In genomic region chr5:89255845-89256463, GRCh38 we compare ENCODE assay signal across 12 cellular contexts.
DNase-seq lines count a peak whose midpoint lies in the region; ATAC-seq and TF ChIP-seq lines count a peak whose summit lies in the region.
"Had no signal": no experiment of that assay in that cellular context is flagged by ENCODE, and none has a peak within 500 bp of the region (broad histone marks: within the 10 kb centered on the region; RNA-seq: fewer than 3 reads in every experiment).

No MANE protein-coding gene starts in this region.

- H3K4me3 ChIP-seq in choroid plexus epithelial cell (ENCODE audit: low read depth, low read length): no peak overlapping the region

- no peak for ATAC-seq in HG03196 (IDR thresholded peaks at IDR 0.05; ENCODE audit: unreplicated experiment)
- no peak for ATAC-seq in GM21423 (IDR thresholded peaks at IDR 0.05; ENCODE audit: unreplicated experiment)
- ATAC-seq: activated naive CD8-positive, alpha-beta T cell treated with anti-CD3 and anti-CD28 coated beads, Interleukin-2, amount 50 U/mL, for 24 hours had no signal

- no peak for TF ChIP-seq CTCF in choroid plexus epithelial cell (conservative IDR thresholded peaks at IDR 0.05; ENCODE audit: low read depth, low read length)

- DNase-seq in NCI-H1436 (lab: John Stamatoyannopoulos, UW) (peak; percentile 2), NCI-H1436 treated with DMSO at 0.1 percent for 48 hours (lab: John Stamatoyannopoulos, UW) (no peak), NCI-H69 (lab: John Stamatoyannopoulos, UW) (peak; percentile 21), choroid plexus epithelial cell (ENCODE audit: low read depth) (peak; percentile 88), non-pigmented ciliary epithelial cell (ENCODE audit: low read depth) (peak; percentile 40), occipital lobe (lab: John Stamatoyannopoulos, UW) (no peak)
- DNase-seq: 8988T; activated naive CD8-positive, alpha-beta T cell treated with anti-CD3 and anti-CD28 coated beads, Interleukin-2, amount 50 U/mL, for 24 hours; stimulated activated naive CD4-positive, alpha-beta T cell; WERI-Rb-1 had no signal

Comparison
In these comparisons a context has a peak if more than half of its experiments do, and no peak if none do; other contexts are left out.
1. DNase-seq: peak in NCI-H1436 (single experiment), NCI-H69 (single experiment), choroid plexus epithelial cell (single experiment) and non-pigmented ciliary epithelial cell (single experiment); none in NCI-H1436 treated with DMSO at 0.1 percent for 48 hours (single experiment) and occipital lobe (single experiment).